Comparison of ENCODE assay signal across 26 cellular contexts in the genomic region with DNA sequence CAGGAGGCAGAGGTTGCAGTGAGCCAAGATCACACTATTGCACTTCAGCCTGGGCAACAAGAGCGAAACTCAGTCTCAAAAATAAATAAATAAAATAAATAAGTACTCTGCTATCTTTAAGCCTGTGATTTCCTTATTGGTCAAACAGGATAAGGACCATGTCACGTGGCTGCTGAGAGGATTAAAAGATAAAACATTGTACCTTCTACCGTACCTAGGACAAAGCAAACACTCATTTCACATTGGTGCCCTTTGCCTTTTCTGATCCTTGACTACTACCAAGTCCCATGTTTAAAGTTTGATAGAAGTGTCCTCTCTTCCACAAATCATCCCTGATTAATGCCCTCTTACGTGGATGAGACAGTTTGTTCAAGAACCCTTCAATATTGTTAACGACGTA.
A peak's percentile ranks its signal among the peaks of the same experiment; 100 is the strongest.
DNase-seq lines count a peak whose midpoint lies in the region; ATAC-seq, FAIRE-seq and TF ChIP-seq lines count a peak whose summit lies in the region.
"Had no signal": no experiment of that assay in that cellular context is flagged by ENCODE, and none has a peak within 500 bp of the region (broad histone marks: within the 10 kb centered on the region; RNA-seq: fewer than 3 reads in every experiment).

No MANE protein-coding gene starts in this region.

- H3K36me3 Mint-ChIP-seq in chondrocyte (ENCODE audit: low read depth), result peaks cover 10% of the 10 kb centered on the region

- H3K79me2 ChIP-seq in HepG2 (ENCODE audit: insufficient read depth, low read length), result no peaks in the 10 kb centered on the region

- H4K20me1 ChIP-seq in HepG2 (ENCODE audit: insufficient read depth, low read length), result no peaks in the 10 kb centered on the region
- H4K20me1 ChIP-seq: BLaER1 had no signal

- H3K27ac ChIP-seq in right lobe of liver (no peak overlapping the region), HepG2 (ENCODE audit: extremely low read length, insufficient read depth, low read length) (no peak overlapping the region), small intestine (ENCODE audit: low read depth in 1 of 2, low read length in 1 of 2) (no peak overlapping the region)
- H3K27ac ChIP-seq: 22Rv1, BLaER1 had no signal

- H3K4me2 ChIP-seq in HepG2 (ENCODE audit: low read depth, low read length), result no peak overlapping the region
- H3K4me2 ChIP-seq: BLaER1 had no signal

- no peaks in the 10 kb centered on the region for H3K9me3 Mint-ChIP-seq in chondrocyte (ENCODE audit: low read depth)
- H3K9me3 Mint-ChIP-seq: CD14-positive monocyte; CD4-positive, alpha-beta memory T cell; CD4-positive, CD25-positive, alpha-beta regulatory T cell; CD8-positive, alpha-beta memory T cell had no signal

- H2AFZ ChIP-seq in HepG2 (ENCODE audit: low read length), result no peak overlapping the region

- TF ChIP-seq CTCF in right lobe of liver (IDR thresholded peaks at IDR 0.05) (no peak), HepG2 (CRISPR knock-in tag; IDR thresholded peaks at IDR 0.05) (no peak), chondrocyte (IDR thresholded peaks at IDR 0.05) (no peak)

- in situ Hi-C loops in HepG2 (cut with HindIII; ENCODE audit: extremely low pct_ligation_motif_present, low pct_unique_long_range_greater_than_20kb), result no loop called here

- no peak overlapping the region for H3K4me3 ChIP-seq in right lobe of liver
- no peak overlapping the region for H3K4me3 ChIP-seq in HepG2 (replicated peaks in 1 of 3; ENCODE audit: insufficient read depth in 1 of 3, low read depth in 2 of 3, low read length in 3 of 3)
- no peak overlapping the region for H3K4me3 ChIP-seq in small intestine (ENCODE audit: low read depth in 1 of 2, low read length in 2 of 2)
- H3K4me3 ChIP-seq: BLaER1 had no signal

- peaks cover 26% of the 10 kb centered on the region for H3K4me1 Mint-ChIP-seq in chondrocyte (ENCODE audit: low read depth)
- H3K4me1 Mint-ChIP-seq: CD14-positive monocyte had no signal

- CTCF ChIA-PET in HepG2 (lab: Yijun Ruan, JAX; ENCODE audit: low intra/inter-chr PET ratio, low total read pairs), result no interaction called here

- ATAC-seq in right lobe of liver, result peak in 3 of 4 donors; percentile 50 to 61 (median 56)
- no peak for ATAC-seq in HepG2

- no peak for TF ChIP-seq EP300 in HepG2 (IDR thresholded peaks at IDR 0.05; ENCODE audit: low read depth in 2 of 2, low read length in 2 of 2)
- TF ChIP-seq EP300 in HepG2 (CRISPR knock-in tag; IDR thresholded peaks at IDR 0.05; ENCODE audit: borderline replicate concordance), result no peak

- POLR2A ChIA-PET in HepG2 (lab: Yijun Ruan, JAX), result no interaction called here

- H3K4me1 ChIP-seq in right lobe of liver (no peaks in the 10 kb centered on the region), HepG2 (ENCODE audit: insufficient read depth, low read length) (no peaks in the 10 kb centered on the region), small intestine (ENCODE audit: control insufficient read depth in 2 of 2, insufficient read depth in 1 of 2, low read depth in 1 of 2, low read length in 1 of 2) (no peaks in the 10 kb centered on the region)
- H3K4me1 ChIP-seq: BLaER1 had no signal

- DNase-seq in NCI-H510A treated with DMSO at 0.1 percent for 48 hours (lab: John Stamatoyannopoulos, UW) (peak; percentile 76), NCI-H510A (lab: John Stamatoyannopoulos, UW) (no peak), right lobe of liver (no peak), HepG2 (ENCODE audit: low spot score) (no peak), small intestine (peak; percentile 74), chondrocyte (ENCODE audit: low spot score) (no peak)
- DNase-seq: ACHN; BE2C; C1 segment of cervical spinal cord; CD4-positive, alpha-beta memory T cell; CD8-positive, alpha-beta memory T cell; COR-L47; DMS 273 treated with DMSO at 0.1 percent for 48 hours; DMS153; DMS53; DMS79; DND-41; EL; GDM1 had no signal

- WGBS in right lobe of liver (ENCODE audit: insufficient coverage, low coverage, low lambda C conversion rate, missing lambda C conversion rate), result 71% methylated on average over 6 of the region's 6 CpGs
- 91% methylated on average over 6 of the region's 6 CpGs for WGBS in HepG2 (ENCODE audit: low lambda C conversion rate)
- 54 to 79% (median 57%) methylated on average over 6 of the region's 6 CpGs for WGBS in small intestine, 3 donors

- H3K27me3 ChIP-seq in right lobe of liver (no peaks in the 10 kb centered on the region), HepG2 (ENCODE audit: control insufficient read depth in 1 of 2, insufficient read depth in 2 of 2, low read length in 2 of 2) (no peaks in the 10 kb centered on the region), small intestine (ENCODE audit: control insufficient read depth in 2 of 2, insufficient read depth in 2 of 2, low read length in 2 of 2) (no peaks in the 10 kb centered on the region)
- H3K27me3 ChIP-seq: BE2C, BLaER1 had no signal

- no peak for TF ChIP-seq POLR2A in right lobe of liver (IDR thresholded peaks at IDR 0.05)
- no peak for TF ChIP-seq POLR2A in HepG2 (IDR thresholded peaks at IDR 0.05; ENCODE audit: insufficient read depth in 1 of 2, low read depth in 2 of 2, low read length in 2 of 2)

- H3K9me3 ChIP-seq in right lobe of liver (no peaks in the 10 kb centered on the region), HepG2 (ENCODE audit: low read length) (no peaks in the 10 kb centered on the region), small intestine (ENCODE audit: control insufficient read depth, low read depth) (no peaks in the 10 kb centered on the region)
- H3K9me3 ChIP-seq: BE2C, BLaER1 had no signal

- no peak for TF ChIP-seq RAD21 in HepG2 (CRISPR knock-in tag; IDR thresholded peaks at IDR 0.05)

- BruUV-seq in HepG2 (replicated peaks; lab: Mats Ljungman, UMichigan), result no TSS peak

- H3K36me3 ChIP-seq in right lobe of liver (peaks cover 0 to 60% (median 19%) of the 10 kb centered on the region in 4 donors), HepG2 (replicated peaks in 1 of 2; ENCODE audit: control insufficient read depth in 1 of 2, insufficient read depth in 2 of 2, low read length in 2 of 2) (peaks cover 24 to 82% of the 10 kb centered on the region in 2 experiments), small intestine (ENCODE audit: control insufficient read depth in 2 of 2, insufficient read depth in 2 of 2, low read length in 2 of 2) (peaks cover 8 to 12% of the 10 kb centered on the region in 2 donors)

- no peak overlapping the region for H3K4me3 Mint-ChIP-seq in chondrocyte (ENCODE audit: unreplicated experiment)
- H3K4me3 Mint-ChIP-seq: CD14-positive monocyte; CD4-positive, alpha-beta memory T cell; CD4-positive, CD25-positive, alpha-beta regulatory T cell; CD8-positive, alpha-beta memory T cell had no signal

- intact Hi-C loops in right lobe of liver (cut with DNase I), result loop anchor here in 1 of 2 donors (10.0 kb wide), 1 partner anchor 320 kb away; no protein-coding TSS in a partner anchor
- intact Hi-C loops in HepG2 (cut with micrococcal nuclease; ENCODE audit: unreplicated experiment), result no loop called here

- H3K27ac Mint-ChIP-seq in chondrocyte (ENCODE audit: unreplicated experiment), result no peak overlapping the region
- H3K27ac Mint-ChIP-seq: CD4-positive, CD25-positive, alpha-beta regulatory T cell had no signal

- H3K27me3 Mint-ChIP-seq in chondrocyte (ENCODE audit: low read depth), result no peaks in the 10 kb centered on the region
- H3K27me3 Mint-ChIP-seq: CD4-positive, alpha-beta memory T cell; CD4-positive, CD25-positive, alpha-beta regulatory T cell; CD8-positive, alpha-beta memory T cell had no signal

- no peak overlapping the region for H3K9ac ChIP-seq in HepG2 (ENCODE audit: insufficient read depth, low read depth, low read length)
- H3K9ac ChIP-seq: BLaER1 had no signal

- FAIRE-seq in HepG2 (lab: Jason Lieb, UNC) (no peak), small intestine (lab: Jason Lieb, UNC) (no peak)
- FAIRE-seq: A204.1, GM12891, GM19239 had no signal

TF ChIP-seq in HepG2, 621 proteins besides CTCF, POLR2A, EP300 and RAD21:
- TF ChIP-seq, protein P1, sequence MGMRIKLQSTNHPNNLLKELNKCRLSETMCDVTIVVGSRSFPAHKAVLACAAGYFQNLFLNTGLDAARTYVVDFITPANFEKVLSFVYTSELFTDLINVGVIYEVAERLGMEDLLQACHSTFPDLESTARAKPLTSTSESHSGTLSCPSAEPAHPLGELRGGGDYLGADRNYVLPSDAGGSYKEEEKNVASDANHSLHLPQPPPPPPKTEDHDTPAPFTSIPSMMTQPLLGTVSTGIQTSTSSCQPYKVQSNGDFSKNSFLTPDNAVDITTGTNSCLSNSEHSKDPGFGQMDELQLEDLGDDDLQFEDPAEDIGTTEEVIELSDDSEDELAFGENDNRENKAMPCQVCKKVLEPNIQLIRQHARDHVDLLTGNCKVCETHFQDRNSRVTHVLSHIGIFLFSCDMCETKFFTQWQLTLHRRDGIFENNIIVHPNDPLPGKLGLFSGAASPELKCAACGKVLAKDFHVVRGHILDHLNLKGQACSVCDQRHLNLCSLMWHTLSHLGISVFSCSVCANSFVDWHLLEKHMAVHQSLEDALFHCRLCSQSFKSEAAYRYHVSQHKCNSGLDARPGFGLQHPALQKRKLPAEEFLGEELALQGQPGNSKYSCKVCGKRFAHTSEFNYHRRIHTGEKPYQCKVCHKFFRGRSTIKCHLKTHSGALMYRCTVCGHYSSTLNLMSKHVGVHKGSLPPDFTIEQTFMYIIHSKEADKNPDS (CRISPR knock-in tag; IDR thresholded peaks at IDR 0.05), result no peak
- TF ChIP-seq, protein P2, sequence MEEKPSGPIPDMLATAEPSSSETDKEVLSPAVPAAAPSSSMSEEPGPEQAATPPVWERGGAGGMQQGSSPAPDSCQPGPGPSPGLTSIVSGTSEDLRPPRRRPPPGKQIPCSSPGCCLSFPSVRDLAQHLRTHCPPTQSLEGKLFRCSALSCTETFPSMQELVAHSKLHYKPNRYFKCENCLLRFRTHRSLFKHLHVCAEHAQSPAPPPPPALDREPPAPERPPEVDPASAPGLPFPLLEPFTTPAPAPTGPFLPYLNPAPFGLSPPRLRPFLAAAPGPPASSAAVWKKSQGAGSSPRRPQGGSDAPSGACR (CRISPR knock-in tag; IDR thresholded peaks at IDR 0.05), result no peak
- TF ChIP-seq SOX6 (IDR thresholded peaks at IDR 0.05) (no peak), SOX6 (CRISPR knock-in tag; IDR thresholded peaks at IDR 0.05) (no peak), ZNF567 (CRISPR knock-in tag; IDR thresholded peaks at IDR 0.05; ENCODE audit: borderline replicate concordance) (no peak)

Comparison
In these comparisons a context has a peak if more than half of its experiments do, and no peak if none do; other contexts are left out.
1. DNase-seq: peak in NCI-H510A treated with DMSO at 0.1 percent for 48 hours (single experiment) and small intestine (single experiment); none in NCI-H510A (single experiment), right lobe of liver (0 of 3), HepG2 (single experiment) and chondrocyte (single experiment).